In the genomic region with DNA sequence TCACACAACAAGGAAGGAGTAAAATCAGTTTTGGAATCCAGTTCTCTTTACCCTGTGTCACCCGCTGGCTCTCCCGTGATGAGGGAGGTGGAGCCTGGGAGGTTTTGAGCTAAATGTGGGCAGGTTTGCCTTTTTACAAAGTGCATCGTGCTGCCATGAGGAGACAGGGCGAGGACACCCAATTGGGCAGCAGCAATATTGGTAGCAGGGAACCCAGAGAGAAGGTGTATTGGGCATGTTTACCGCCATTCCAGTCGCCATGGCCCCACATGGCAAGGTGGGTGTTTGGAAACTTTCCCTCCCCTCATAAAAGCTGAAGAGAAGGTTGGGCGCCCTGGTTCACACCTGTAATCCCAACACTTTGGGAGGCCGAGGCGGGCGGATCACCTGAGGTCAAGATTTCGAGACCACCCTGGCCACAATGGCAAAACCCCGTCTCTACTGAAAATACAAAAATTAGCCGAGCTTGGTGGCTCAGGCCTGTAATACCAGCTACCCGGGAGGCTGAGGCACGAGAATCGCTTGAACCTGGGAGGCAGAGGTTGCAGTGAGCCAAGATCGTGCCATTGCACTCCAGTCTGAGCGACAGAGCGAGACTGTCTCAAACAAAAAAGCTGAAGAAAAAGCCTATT, we compare ENCODE assay signal across 8 cellular contexts. TPM values are rescaled to one million over a fixed set of nuclear protein-coding genes. Genes with fewer than 3 reads are reported as not detected.
DNase-seq lines count a peak whose midpoint lies in the region; TF ChIP-seq lines count a peak whose summit lies in the region.

No MANE protein-coding gene starts in this region.

- intact Hi-C loops in ascending aorta (cut with DNase I) (loop anchor here (2.0 to 5.0 kb wide), 2 partner anchors 36 to 346 kb away; partner anchors contain the start of gene PEDS1), tibial artery (cut with DNase I; ENCODE audit: low total_unique reads) (no loop called here)

- H3K9ac ChIP-seq in liver (ENCODE audit: low read depth in 1 of 2, low read length in 2 of 2): peak overlapping the region in 1 of 2 donors; percentile 98

- peaks cover 12% of the 10 kb centered on the region for H3K36me3 Mint-ChIP-seq in activated T-cell treated with anti-CD3 and anti-CD28 coated beads, Interleukin-2, amount 50 U/mL, for 24 hours (ENCODE audit: low read depth)

- no peaks in the 10 kb centered on the region for H3K9me3 Mint-ChIP-seq in activated T-cell treated with anti-CD3 and anti-CD28 coated beads, Interleukin-2, amount 50 U/mL, for 24 hours

- no peak for TF ChIP-seq CTCF in ascending aorta (IDR thresholded peaks at IDR 0.05)
- TF ChIP-seq CTCF in liver (IDR thresholded peaks at IDR 0.05; ENCODE audit: low read depth, low read length, missing input control): no peak
- TF ChIP-seq CTCF in tibial artery (IDR thresholded peaks at IDR 0.05): no peak

- H3K9me3 ChIP-seq in ascending aorta (no peaks in the 10 kb centered on the region), liver (ENCODE audit: control insufficient read depth in 4 of 4, low read length in 3 of 4) (no peaks in the 10 kb centered on the region), tibial artery (no peaks in the 10 kb centered on the region)

- H3K27me3 Mint-ChIP-seq in activated T-cell treated with anti-CD3 and anti-CD28 coated beads, Interleukin-2, amount 50 U/mL, for 24 hours: no peaks in the 10 kb centered on the region

- H3K36me3 ChIP-seq in ascending aorta (no peaks in the 10 kb centered on the region), liver (ENCODE audit: control insufficient read depth in 4 of 4, insufficient read depth in 3 of 4, low read depth in 1 of 4, low read length in 3 of 4) (no peaks in the 10 kb centered on the region), tibial artery (no peaks in the 10 kb centered on the region)

- 90% methylated on average over 19 of the region's 19 CpGs for WGBS in liver

- H3K27ac ChIP-seq in ascending aorta: peak overlapping the region; percentile 26 to 70
- peak overlapping the region; percentile 62 to 81 for H3K27ac ChIP-seq in liver (ENCODE audit: low read depth in 1 of 2, low read length in 2 of 2)
- peak overlapping the region; percentile 69 to 77 for H3K27ac ChIP-seq in tibial artery

- H3K27ac Mint-ChIP-seq in activated T-cell treated with anti-CD3 and anti-CD28 coated beads, Interleukin-2, amount 50 U/mL, for 24 hours: peak overlapping the region; percentile 93

- H3K4me3 ChIP-seq in ascending aorta (peak overlapping the region; percentile 15 to 54), liver (ENCODE audit: low read depth in 1 of 3, low read length in 3 of 3) (peak overlapping the region in 2 of 3 donors; percentile 20 to 88), tibial artery (peak overlapping the region; percentile 21 to 55)

- peak overlapping the region; percentile 99 for H3K4me3 Mint-ChIP-seq in activated T-cell treated with anti-CD3 and anti-CD28 coated beads, Interleukin-2, amount 50 U/mL, for 24 hours

- H3K4me1 Mint-ChIP-seq in activated T-cell treated with anti-CD3 and anti-CD28 coated beads, Interleukin-2, amount 50 U/mL, for 24 hours (ENCODE audit: low read depth): peaks cover 44% of the 10 kb centered on the region

- H3K27me3 ChIP-seq in ascending aorta (no peaks in the 10 kb centered on the region), liver (ENCODE audit: control insufficient read depth in 4 of 4, insufficient read depth in 4 of 4, low read length in 3 of 4) (no peaks in the 10 kb centered on the region), tibial artery (no peaks in the 10 kb centered on the region)

- TF ChIP-seq RAD21 in liver (IDR thresholded peaks at IDR 0.05): no peak

- peaks cover 0 to 28% of the 10 kb centered on the region in 2 donors for H3K4me1 ChIP-seq in ascending aorta
- peaks cover 6 to 46% (median 39%) of the 10 kb centered on the region in 4 donors for H3K4me1 ChIP-seq in liver (ENCODE audit: control insufficient read depth in 4 of 4, insufficient read depth in 4 of 4, low read length in 3 of 4)
- peaks cover 0 to 42% (median 27%) of the 10 kb centered on the region in 4 donors for H3K4me1 ChIP-seq in tibial artery

- no peak for DNase-seq in activated T-cell treated with anti-CD3 and anti-CD28 coated beads, Interleukin-2, amount 50 U/mL, for 24 hours
- DNase-seq in activated T-cell treated with anti-CD3 and anti-CD28 coated beads, Interleukin-2, amount 50 U/mL, for 48 hours: no peak
- DNase-seq in ascending aorta (ENCODE audit: low spot score in 2 of 2) (no peak), tibial artery (no peak), SIG-M5 treated with dmso at 0.1 percent for 504 hours (lab: John Stamatoyannopoulos, UW; ENCODE audit: unreplicated experiment) (no peak), islet precursor cell (no peak)
- DNase-seq in stimulated activated CD4-positive, alpha-beta T cell treated with anti-CD3 and anti-CD28 coated beads, Interleukin-4, amount 100 ng/mL, for 4 hours: no peak

TF ChIP-seq in liver, 16 proteins besides CTCF, POLR2A, EP300 and RAD21:
- no peak for TF ChIP-seq FOXA1 (IDR thresholded peaks at IDR 0.05)
- TF ChIP-seq, protein P1, sequence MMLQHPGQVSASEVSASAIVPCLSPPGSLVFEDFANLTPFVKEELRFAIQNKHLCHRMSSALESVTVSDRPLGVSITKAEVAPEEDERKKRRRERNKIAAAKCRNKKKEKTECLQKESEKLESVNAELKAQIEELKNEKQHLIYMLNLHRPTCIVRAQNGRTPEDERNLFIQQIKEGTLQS (IDR thresholded peaks at IDR 0.05): no peak
- no peak for TF ChIP-seq GABPA (IDR thresholded peaks at IDR 0.05 in 1 of 2, conservative IDR thresholded peaks at IDR 0.05 in 1 of 2)
- TF ChIP-seq RXRA (IDR thresholded peaks at IDR 0.05): no peak
- TF ChIP-seq REST (IDR thresholded peaks at IDR 0.05): no peak
- no peak for TF ChIP-seq HNF4G (IDR thresholded peaks at IDR 0.05)
- no peak for TF ChIP-seq NR2F2 (IDR thresholded peaks at IDR 0.05)
- TF ChIP-seq TAF1 (conservative IDR thresholded peaks at IDR 0.05): no peak
- no peak for TF ChIP-seq SP1 (IDR thresholded peaks at IDR 0.05)
- no peak for TF ChIP-seq YY1 (IDR thresholded peaks at IDR 0.05)
- no peak for TF ChIP-seq HNF4A (conservative IDR thresholded peaks at IDR 0.05)

RNA-seq across cellular contexts. Expression of gene UBE2V1, which starts 3.5 kb away (rescaled TPM):
- 39.4 TPM for total RNA-seq in ascending aorta
- 10 to 100 TPM; 27.9 to 29.7 TPM for total RNA-seq in liver
- 10 to 100 TPM; 38.8 to 53.0 TPM for polyA plus RNA-seq in liver

RNA-seq across cellular contexts. Expression of gene PEDS1, which starts 37.0 kb away (rescaled TPM):
- total RNA-seq in ascending aorta (23.9 TPM), liver (1 to 10 TPM; 4.8 to 6.5 TPM)
- 10 to 100 TPM; 10.7 to 19.3 TPM for polyA plus RNA-seq in liver
